Comparison of ENCODE assay signal across 10 cellular contexts in the genomic region with DNA sequence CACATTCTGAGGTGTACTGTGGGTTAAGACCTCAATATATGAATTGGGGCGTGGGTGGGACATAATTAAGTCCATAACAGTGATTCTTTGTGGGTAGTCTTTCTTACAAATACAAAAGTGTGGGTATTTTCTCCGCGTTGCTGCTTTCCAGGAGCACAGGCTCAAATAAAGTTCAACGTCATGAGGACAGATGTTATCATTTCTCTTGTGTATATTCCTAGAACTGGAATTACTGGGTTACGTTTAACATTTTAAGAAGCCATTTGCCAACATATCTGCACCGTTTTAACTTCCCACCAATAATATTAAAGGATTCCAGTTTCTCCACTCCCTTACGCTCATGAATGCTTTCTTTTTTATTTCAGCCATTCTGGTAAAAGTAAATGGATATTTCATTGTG.
"Had no signal": no experiment of that assay in that cellular context is flagged by ENCODE, and none has a peak within 500 bp of the region (broad histone marks: within the 10 kb centered on the region; RNA-seq: fewer than 3 reads in every experiment).

No MANE protein-coding gene starts in this region.

- H3K9me3 ChIP-seq: HAP-1 had no signal

- DNase-seq: GM23248, GOT3, H7, H9, HCEC 1CT had no signal

- H3K27ac Mint-ChIP-seq: GM23338, H9 had no signal

- H3K4me3 Mint-ChIP-seq: GM23338, H9 had no signal

- H3K4me1 ChIP-seq: HAP-1 had no signal

- H3K9me3 Mint-ChIP-seq: GM23338, H9 had no signal

- H3K4me3 ChIP-seq: GM23248, GM23338, HAP-1 had no signal

- H3K4me2 ChIP-seq: GM23338 had no signal

- H3K9ac ChIP-seq: GM23248 had no signal

- H3K36me3 ChIP-seq: HAP-1 had no signal

- FAIRE-seq: H1, H54 had no signal

- ATAC-seq: GM23338, HCT116 had no signal

- H3K27ac ChIP-seq: GM23248 had no signal

- H2AFZ ChIP-seq: GM23248, GM23338 had no signal
